Comparison of ENCODE assay signal across 8 cellular contexts in genomic region chr11:118927554-118928107, GRCh38. TPM values are rescaled to one million over a fixed set of nuclear protein-coding genes. Genes with fewer than 3 reads are reported as not detected.
DNase-seq lines count a peak whose midpoint lies in the region; ATAC-seq and TF ChIP-seq lines count a peak whose summit lies in the region.

No MANE protein-coding gene starts in this region.

- ATAC-seq in left colon, result no peak

- peak overlapping the region; percentile 86 for H3K4me3 ChIP-seq in AG10803 (ENCODE audit: low read length)
- peak overlapping the region; percentile 73 for H3K4me3 ChIP-seq in neural progenitor cell

- TF ChIP-seq CTCF in AG10803 (conservative IDR thresholded peaks at IDR 0.05; ENCODE audit: low read length), result no peak
- no peak for TF ChIP-seq CTCF in neural progenitor cell (IDR thresholded peaks at IDR 0.05)

- no peaks in the 10 kb centered on the region for H3K36me3 ChIP-seq in neural progenitor cell

- H3K79me2 ChIP-seq in neural progenitor cell (ENCODE audit: low read depth), result peaks cover 29% of the 10 kb centered on the region

- DNase-seq in AG10803 (ENCODE audit: low read depth), result no peak
- peak; percentile 35 for DNase-seq in M059J (ENCODE audit: low read depth)
- no peak for DNase-seq in neural progenitor cell (ENCODE audit: low spot score)
- no peak for DNase-seq in activated gamma-delta T cell treated with Interleukin-2 at 50 U/mL for 16 hours
- no peak for DNase-seq in kidney glomerular epithelial cell (lab: John Stamatoyannopoulos, UW)
- DNase-seq in left colon, result no peak
- DNase-seq in NOMO-1 (lab: John Stamatoyannopoulos, UW; ENCODE audit: unreplicated experiment in 2 of 2), result no peak

- H3K27ac Mint-ChIP-seq in dendritic cell treated with granulocyte-macrophage colony-stimulating factor and Interleukin-4, amounts not matched to agents 40 ng/mL and 50 ng/mL, for 4 days, result peak overlapping the region; percentile 66
- H3K27ac Mint-ChIP-seq in neural progenitor cell, result peak overlapping the region; percentile 91

- peaks cover 27% of the 10 kb centered on the region for H3F3A ChIP-seq in neural progenitor cell (ENCODE audit: low read depth)

- H3K9ac ChIP-seq in neural progenitor cell, result no peak overlapping the region

- H3K4me2 ChIP-seq in neural progenitor cell, result peak overlapping the region; percentile 79

- H3K27me3 ChIP-seq in neural progenitor cell, result peaks cover 9% of the 10 kb centered on the region

- peaks cover 84% of the 10 kb centered on the region for H3K4me1 Mint-ChIP-seq in dendritic cell treated with granulocyte-macrophage colony-stimulating factor and Interleukin-4, amounts not matched to agents 40 ng/mL and 50 ng/mL, for 4 days (ENCODE audit: low read depth)
- H3K4me1 Mint-ChIP-seq in neural progenitor cell, result peaks cover 51% of the 10 kb centered on the region

- no peak overlapping the region for H3K27ac ChIP-seq in neural progenitor cell

- peak overlapping the region; percentile 80 for H3K4me3 Mint-ChIP-seq in dendritic cell treated with granulocyte-macrophage colony-stimulating factor and Interleukin-4, amounts not matched to agents 40 ng/mL and 50 ng/mL, for 4 days
- H3K4me3 Mint-ChIP-seq in neural progenitor cell, result peak overlapping the region; percentile 97

- H3K9me3 Mint-ChIP-seq in dendritic cell treated with granulocyte-macrophage colony-stimulating factor and Interleukin-4, amounts not matched to agents 40 ng/mL and 50 ng/mL, for 4 days, result no peaks in the 10 kb centered on the region
- no peaks in the 10 kb centered on the region for H3K9me3 Mint-ChIP-seq in neural progenitor cell

- peaks cover 9% of the 10 kb centered on the region for H3K36me3 Mint-ChIP-seq in dendritic cell treated with granulocyte-macrophage colony-stimulating factor and Interleukin-4, amounts not matched to agents 40 ng/mL and 50 ng/mL, for 4 days (ENCODE audit: low read depth)
- H3K36me3 Mint-ChIP-seq in neural progenitor cell, result no peaks in the 10 kb centered on the region

- no peaks in the 10 kb centered on the region for H3K9me3 ChIP-seq in neural progenitor cell (ENCODE audit: low read depth)

- intact Hi-C loops in dendritic cell treated with granulocyte-macrophage colony-stimulating factor and Interleukin-4, amounts not matched to agents 40 ng/mL and 50 ng/mL, for 4 days (cut with micrococcal nuclease), result loop anchor here (5.0 kb wide), 1 partner anchor 135 kb away; the partner anchor contains the start of gene DDX6
- intact Hi-C loops in left colon (cut with DNase I, micrococcal nuclease), result no loop called here

- H2AFZ ChIP-seq in neural progenitor cell (replicated peaks), result no peak overlapping the region

- peaks cover 17% of the 10 kb centered on the region for H3K27me3 Mint-ChIP-seq in dendritic cell treated with granulocyte-macrophage colony-stimulating factor and Interleukin-4, amounts not matched to agents 40 ng/mL and 50 ng/mL, for 4 days
- H3K27me3 Mint-ChIP-seq in neural progenitor cell (ENCODE audit: insufficient read depth, low read depth), result peaks cover 21% of the 10 kb centered on the region

- peaks cover 35% of the 10 kb centered on the region for H3K4me1 ChIP-seq in neural progenitor cell

- peaks cover 34% of the 10 kb centered on the region for H4K20me1 ChIP-seq in neural progenitor cell (ENCODE audit: low read depth)

RNA-seq across cellular contexts. Expression of gene BCL9L, which starts 1.9 kb away (rescaled TPM):
- total RNA-seq in M059J (2014; rRNA removed; shearing (Covaris generic)), result 15.9 and 27.4 TPM in 2 replicates
- total RNA-seq in neural progenitor cell (ENCODE audit: low replicate concordance), result 3.0 and 7.2 TPM in 2 replicates
- 10 to 100 TPM; 36.4 to 36.5 TPM for total RNA-seq in left colon

RNA-seq across cellular contexts. Expression of gene UPK2, which starts 28.5 kb away (rescaled TPM):
- not detected in 2 replicates for total RNA-seq in M059J (2014; rRNA removed; shearing (Covaris generic))
- total RNA-seq in neural progenitor cell (ENCODE audit: low replicate concordance), result 0.43 TPM in 1 of 2 replicates, not detected in the other
- not detected for total RNA-seq in left colon

RNA-seq across cellular contexts. Expression of gene FOXR1, which starts 43.9 kb away (rescaled TPM):
- total RNA-seq in M059J (2014; rRNA removed; shearing (Covaris generic)), result not detected in 2 replicates
- not detected in 2 replicates for total RNA-seq in neural progenitor cell (ENCODE audit: low replicate concordance)
- not detected for total RNA-seq in left colon

RNA-seq across cellular contexts. Expression of gene CXCR5, which starts 43.9 kb away (rescaled TPM):
- not detected in 2 replicates for total RNA-seq in M059J (2014; rRNA removed; shearing (Covaris generic))
- total RNA-seq in neural progenitor cell (ENCODE audit: low replicate concordance) (not detected in 2 replicates), left colon (under 1 TPM; 0.12 to 0.39 TPM)
